11 cellular contexts compared by ENCODE assay signal in the genomic region with DNA sequence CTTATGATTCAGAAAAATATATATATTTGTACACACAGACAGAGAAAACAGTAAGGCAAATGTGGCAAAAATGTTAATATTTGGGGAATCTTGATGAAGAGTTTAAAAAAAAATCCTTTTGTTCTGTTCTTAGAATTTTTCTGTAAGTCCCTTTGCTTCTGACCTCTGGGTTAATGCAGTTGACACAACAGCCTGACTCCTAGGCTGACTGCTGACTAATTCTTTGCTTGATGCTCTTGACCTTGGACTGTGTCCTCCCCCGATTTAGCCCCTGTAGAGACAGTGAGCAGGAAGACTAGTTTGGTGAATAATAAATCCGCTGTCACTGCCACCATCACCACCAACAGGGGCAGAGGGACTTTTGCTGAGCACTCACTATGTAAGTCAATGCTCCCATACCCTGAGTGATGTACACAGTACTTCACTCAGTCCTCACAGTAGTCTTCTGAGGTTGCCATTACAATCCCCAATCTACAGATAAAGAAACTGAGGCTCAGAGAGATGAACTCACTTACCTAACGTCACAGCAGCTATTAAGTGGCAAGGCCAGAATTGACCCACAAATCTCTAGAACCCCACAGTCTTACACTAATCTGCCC.
A peak's percentile ranks its signal among the peaks of the same experiment; 100 is the strongest.
DNase-seq lines count a peak whose midpoint lies in the region; ATAC-seq and TF ChIP-seq lines count a peak whose summit lies in the region.
"Had no signal": no experiment of that assay in that cellular context is flagged by ENCODE, and none has a peak within 500 bp of the region (broad histone marks: within the 10 kb centered on the region; RNA-seq: fewer than 3 reads in every experiment).

No MANE protein-coding gene starts in this region.

- no peaks in the 10 kb centered on the region for H3K36me3 Mint-ChIP-seq in activated naive CD4-positive, alpha-beta T cell treated with anti-CD3 and anti-CD28 coated beads, Interleukin-2, amount 50 U/mL, for 24 hours

- no peak for TF ChIP-seq EP300 in tibial nerve (IDR thresholded peaks at IDR 0.05)

- H3K36me3 ChIP-seq in hepatocyte (replicated peaks; ENCODE audit: insufficient read depth, low read depth) (no peaks in the 10 kb centered on the region), tibial nerve (no peaks in the 10 kb centered on the region)

- H3K4me1 Mint-ChIP-seq in activated naive CD4-positive, alpha-beta T cell treated with anti-CD3 and anti-CD28 coated beads, Interleukin-2, amount 50 U/mL, for 24 hours, result peaks cover 10% of the 10 kb centered on the region

- H3K27me3 ChIP-seq in hepatocyte, result no peaks in the 10 kb centered on the region
- no peaks in the 10 kb centered on the region for H3K27me3 ChIP-seq in tibial nerve

- H3K27me3 Mint-ChIP-seq in activated naive CD4-positive, alpha-beta T cell treated with anti-CD3 and anti-CD28 coated beads, Interleukin-2, amount 50 U/mL, for 24 hours, result peaks cover 12% of the 10 kb centered on the region

- TF ChIP-seq CTCF in hepatocyte (IDR thresholded peaks at IDR 0.05; ENCODE audit: poor library complexity), result no peak
- TF ChIP-seq CTCF in tibial nerve (IDR thresholded peaks at IDR 0.05), result no peak

- H3K27ac ChIP-seq in hepatocyte (peak overlapping the region; percentile 80), tibial nerve (peak overlapping the region in 3 of 4 donors; percentile 75 to 88 (median 77))

- H4K20me1 ChIP-seq in hepatocyte (ENCODE audit: insufficient read depth, poor library complexity, severe bottlenecking), result no peaks in the 10 kb centered on the region

- no peaks in the 10 kb centered on the region for H3K9me3 ChIP-seq in hepatocyte (ENCODE audit: low read depth)
- H3K9me3 ChIP-seq in tibial nerve, result peaks cover 0 to 4% (median 0%) of the 10 kb centered on the region in 4 donors

- no peak overlapping the region for H2AFZ ChIP-seq in hepatocyte

- no peak overlapping the region for H3K4me3 Mint-ChIP-seq in activated naive CD4-positive, alpha-beta T cell treated with anti-CD3 and anti-CD28 coated beads, Interleukin-2, amount 50 U/mL, for 24 hours
- H3K4me3 Mint-ChIP-seq: neural crest cell had no signal

- H3K4me2 ChIP-seq in hepatocyte, result no peak overlapping the region

- H3K9me2 ChIP-seq in hepatocyte (replicated peaks; ENCODE audit: insufficient read depth), result no peaks in the 10 kb centered on the region

- H3K4me1 ChIP-seq in hepatocyte (ENCODE audit: insufficient read depth) (peaks cover 23% of the 10 kb centered on the region), tibial nerve (peaks cover 0 to 30% (median 12%) of the 10 kb centered on the region in 4 donors)

- peak; percentile 40 for ATAC-seq in HG03442 (IDR thresholded peaks at IDR 0.05; ENCODE audit: unreplicated experiment)
- ATAC-seq in HG02763 (IDR thresholded peaks at IDR 0.05; ENCODE audit: unreplicated experiment), result no peak

- peak overlapping the region; percentile 53 for H3K27ac Mint-ChIP-seq in activated naive CD4-positive, alpha-beta T cell treated with anti-CD3 and anti-CD28 coated beads, Interleukin-2, amount 50 U/mL, for 24 hours

- H3K4me3 ChIP-seq in hepatocyte (no peak overlapping the region), tibial nerve (no peak overlapping the region)

- 68% methylated on average over 3 of the region's 3 CpGs for WGBS in hepatocyte (ENCODE audit: low lambda C conversion rate, missing lambda C conversion rate)
- 67 to 68% methylated on average over 3 of the region's 3 CpGs for WGBS in tibial nerve, 2 donors

- H3K9me3 Mint-ChIP-seq in activated naive CD4-positive, alpha-beta T cell treated with anti-CD3 and anti-CD28 coated beads, Interleukin-2, amount 50 U/mL, for 24 hours, result no peaks in the 10 kb centered on the region
- H3K9me3 Mint-ChIP-seq: neural crest cell had no signal

- no peaks in the 10 kb centered on the region for H3K79me2 ChIP-seq in hepatocyte

- DNase-seq in activated naive CD4-positive, alpha-beta T cell treated with anti-CD3 and anti-CD28 coated beads, Interleukin-2, amount 50 U/mL, for 16 hours, result no peak
- DNase-seq in hepatocyte (ENCODE audit: low spot score), result no peak
- DNase-seq in tibial nerve (ENCODE audit: low spot score in 2 of 2), result no peak
- DNase-seq in NCI-H146 (lab: John Stamatoyannopoulos, UW), result no peak
- no peak for DNase-seq in EL
- DNase-seq: glutamatergic neuron, NCI-H1417 had no signal

- TF ChIP-seq POLR2A in tibial nerve (IDR thresholded peaks at IDR 0.05), result no peak
